Comparison of ENCODE assay signal across 8 cellular contexts in genomic region chr12:40622246-40622838, GRCh38.
DNase-seq lines count a peak whose midpoint lies in the region; ATAC-seq and TF ChIP-seq lines count a peak whose summit lies in the region.

No MANE protein-coding gene starts in this region.

- H3K27ac ChIP-seq in HCT116 (ENCODE audit: low read depth, low read length) (no peak overlapping the region), right cardiac atrium (ENCODE audit: low read length) (no peak overlapping the region), sigmoid colon (no peak overlapping the region)

- no TSS peak for BruUV-seq in HCT116 (replicated peaks; lab: Mats Ljungman, UMichigan)

- H3K79me2 ChIP-seq in HCT116 (ENCODE audit: insufficient read depth, low read length): no peaks in the 10 kb centered on the region

- RAD21 ChIA-PET in HCT116 (lab: Charles Lee; ENCODE audit: low non-redundant PET in 1 of 2, low total read pairs in 2 of 2, uncharacterized antibody in 2 of 2, unreplicated experiment in 2 of 2): no interaction called here

- no peak for TF ChIP-seq EP300 in sigmoid colon (IDR thresholded peaks at IDR 0.05)

- TF ChIP-seq POLR2A in HCT116 (IDR thresholded peaks at IDR 0.05; ENCODE audit: borderline replicate concordance, extremely low read depth, insufficient read depth, insufficient read length): no peak
- no peak for TF ChIP-seq POLR2A in sigmoid colon (IDR thresholded peaks at IDR 0.05)

- H3K36me3 ChIP-seq in HCT116 (ENCODE audit: control insufficient read depth in 1 of 2, insufficient read depth in 2 of 2, low read length in 2 of 2) (no peaks in the 10 kb centered on the region), adipocyte (ENCODE audit: control insufficient read depth, insufficient read depth, low read length, severe bottlenecking) (no peaks in the 10 kb centered on the region), sigmoid colon (no peaks in the 10 kb centered on the region)

- no peaks in the 10 kb centered on the region for H3K9me3 ChIP-seq in HCT116 (ENCODE audit: control insufficient read depth in 1 of 2, insufficient read depth in 1 of 2, low read depth in 1 of 2, low read length in 2 of 2)
- no peaks in the 10 kb centered on the region for H3K9me3 ChIP-seq in adipocyte (ENCODE audit: control insufficient read depth, low read length)
- no peaks in the 10 kb centered on the region for H3K9me3 ChIP-seq in right cardiac atrium (ENCODE audit: control insufficient read depth, low read length)
- H3K9me3 ChIP-seq in sigmoid colon: no peaks in the 10 kb centered on the region

- peak; percentile 76 for TF ChIP-seq RAD21 in HCT116 (IDR thresholded peaks at IDR 0.05; ENCODE audit: low read depth)

- WGBS in right cardiac atrium: 38% methylated on average over 3 of the region's 3 CpGs
- 40 to 47% methylated on average over 3 of the region's 3 CpGs for WGBS in sigmoid colon, 2 donors

- CTCF ChIA-PET in HCT116 (lab: Charles Lee): interaction anchor here (2.4 kb wide), 1 partner anchor 299 kb away, joined by 10 read pairs; no protein-coding TSS in a partner anchor

- intact Hi-C loops in HCT116 (cut with micrococcal nuclease): loop anchor here (1.0 to 5.0 kb wide), 2 partner anchors 285 to 299 kb away; no protein-coding TSS in a partner anchor
- intact Hi-C loops in right cardiac atrium (cut with DNase I): loop anchor here (5.0 to 10.0 kb wide), 2 partner anchors 300 to 302 kb away; no protein-coding TSS in a partner anchor
- intact Hi-C loops in sigmoid colon (cut with DNase I): loop anchor here (1.0 kb wide), 1 partner anchor 299 kb away; no protein-coding TSS in a partner anchor

- H3K9ac ChIP-seq in HCT116 (ENCODE audit: low read length) (no peak overlapping the region), adipocyte (ENCODE audit: low read length) (no peak overlapping the region)

- H4K20me1 ChIP-seq in HCT116 (ENCODE audit: insufficient read depth): no peaks in the 10 kb centered on the region

- H3K27me3 ChIP-seq in HCT116 (ENCODE audit: insufficient read depth, low read length) (no peaks in the 10 kb centered on the region), adipocyte (replicated peaks; ENCODE audit: control insufficient read depth, insufficient read depth, low read length) (no peaks in the 10 kb centered on the region), right cardiac atrium (ENCODE audit: control insufficient read depth, insufficient read depth) (no peaks in the 10 kb centered on the region), sigmoid colon (no peaks in the 10 kb centered on the region)

- no peaks in the 10 kb centered on the region for H3K9me2 ChIP-seq in HCT116 (ENCODE audit: insufficient read depth)

- peak; percentile 12 for DNase-seq in DMS153 treated with DMSO at 0.1 percent for 48 hours (lab: John Stamatoyannopoulos, UW; ENCODE audit: unreplicated experiment)
- no peak for DNase-seq in DMS153 (lab: John Stamatoyannopoulos, UW)
- peak; percentile 50 for DNase-seq in HCT116 (ENCODE audit: low read depth, low spot score)
- DNase-seq in NCI-H2081 (lab: John Stamatoyannopoulos, UW): peak; percentile 54 to 62
- peak; percentile 84 for DNase-seq in adipocyte (ENCODE audit: low read depth)
- DNase-seq in right cardiac atrium: peak in 2 of 3 donors; percentile 53 to 83
- no peak for DNase-seq in sigmoid colon

- no peak overlapping the region for H2AFZ ChIP-seq in HCT116 (ENCODE audit: low read depth, low read length, poor library complexity, severe bottlenecking)

- peak; percentile 41 to 85 (median 74); a peak in 5 of 6 replicates for TF ChIP-seq CTCF in HCT116 (IDR thresholded peaks at IDR 0.05 in 2 of 3, conservative IDR thresholded peaks at IDR 0.05 in 1 of 3; ENCODE audit: borderline replicate concordance in 1 of 3, insufficient read depth in 1 of 3, low read depth in 2 of 3, low read length in 2 of 3)
- peak; percentile 17 to 79 (median 54) for TF ChIP-seq CTCF in sigmoid colon (IDR thresholded peaks at IDR 0.05)

- H3K4me3 ChIP-seq in HCT116 (replicated peaks in 1 of 2; ENCODE audit: low read depth in 1 of 2, low read length in 2 of 2) (no peak overlapping the region), adipocyte (ENCODE audit: low read length) (no peak overlapping the region), right cardiac atrium (ENCODE audit: low read length) (no peak overlapping the region), sigmoid colon (no peak overlapping the region)

- ATAC-seq in HCT116 (peak; percentile 67), right cardiac atrium (no peak), HG02571 (IDR thresholded peaks at IDR 0.05; ENCODE audit: unreplicated experiment) (no peak)

- H3K4me2 ChIP-seq in HCT116 (ENCODE audit: low read length): no peak overlapping the region

- POLR2A ChIA-PET in HCT116 (lab: Charles Lee): no interaction called here

- H3K4me1 ChIP-seq in HCT116 (ENCODE audit: control insufficient read depth in 1 of 2, insufficient read depth in 2 of 2, low read length in 2 of 2): no peaks in the 10 kb centered on the region
- peaks cover 11% of the 10 kb centered on the region for H3K4me1 ChIP-seq in adipocyte (ENCODE audit: control insufficient read depth, insufficient read depth, low read length)
- H3K4me1 ChIP-seq in right cardiac atrium (ENCODE audit: control insufficient read depth, insufficient read depth, low read length): no peaks in the 10 kb centered on the region
- no peaks in the 10 kb centered on the region for H3K4me1 ChIP-seq in sigmoid colon

TF ChIP-seq in HCT116, 20 proteins besides CTCF, POLR2A, EP300 and RAD21:
- no peak for TF ChIP-seq TCF7L2 (IDR thresholded peaks at IDR 0.05; ENCODE audit: borderline replicate concordance, extremely low read depth, insufficient read depth, insufficient read length)

Comparison
In these comparisons a context has a peak if more than half of its experiments do, and no peak if none do; other contexts are left out.
1. DNase-seq: peak in DMS153 treated with DMSO at 0.1 percent for 48 hours (single experiment), HCT116 (single experiment), NCI-H2081 (2 of 2), adipocyte (single experiment) and right cardiac atrium (2 of 3); none in DMS153 (single experiment) and sigmoid colon (single experiment).